In the genomic region with DNA sequence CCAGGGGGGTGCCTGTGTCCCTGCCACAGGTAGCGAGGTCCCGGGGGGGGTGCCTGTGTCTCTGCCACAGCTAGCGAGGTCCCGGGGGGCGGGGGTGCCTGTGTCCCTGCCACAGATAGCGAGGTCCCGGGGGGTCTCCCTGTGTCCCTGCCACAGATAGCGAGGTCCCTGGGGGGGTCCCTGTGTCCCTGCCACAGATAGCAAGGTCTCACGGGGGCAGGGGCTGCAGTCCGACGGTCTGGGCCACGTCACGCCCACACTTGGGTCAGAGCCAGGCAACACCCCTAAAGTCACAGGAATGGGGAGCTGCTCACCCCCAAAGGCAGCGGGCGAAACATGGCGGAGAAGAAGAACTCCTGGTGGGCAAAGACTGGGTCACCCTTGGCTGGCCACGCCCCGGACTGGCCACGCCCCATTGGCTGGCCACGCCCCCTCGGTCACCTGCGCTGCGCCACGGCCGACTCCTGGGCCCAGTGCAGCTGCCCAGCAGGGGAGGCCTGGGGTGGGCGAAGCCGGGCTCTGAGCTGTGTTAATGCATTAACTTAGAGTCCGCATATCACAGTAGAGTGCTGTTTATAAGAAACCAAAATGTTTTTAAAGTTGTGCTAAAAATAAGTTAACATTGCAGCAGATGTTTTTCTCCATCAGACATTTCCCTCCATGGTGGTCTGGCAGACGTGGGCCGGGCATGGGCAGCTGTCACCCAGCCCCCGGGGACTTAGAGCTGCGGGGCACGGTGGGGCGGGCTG, we compare ENCODE assay signal across 11 cellular contexts. TPM values are rescaled to one million over a fixed set of nuclear protein-coding genes. Genes with fewer than 3 reads are reported as not detected.
DNase-seq lines count a peak whose midpoint lies in the region; ATAC-seq and TF ChIP-seq lines count a peak whose summit lies in the region.
"Had no signal": no experiment of that assay in that cellular context is flagged by ENCODE, and none has a peak within 500 bp of the region (broad histone marks: within the 10 kb centered on the region; RNA-seq: fewer than 3 reads in every experiment).

No MANE protein-coding gene starts in this region.

- H3K27me3 ChIP-seq in BE2C, result no peaks in the 10 kb centered on the region

- peak overlapping the region; percentile 37 for H3K4me3 ChIP-seq in BE2C (ENCODE audit: low read depth, low read length)

- peak; percentile 68 for DNase-seq in BE2C
- peak; percentile 60 for DNase-seq in NCI-H748 treated with DMSO at 0.1 percent for 48 hours (lab: John Stamatoyannopoulos, UW)
- peak; percentile 79 for DNase-seq in iPS-NIHi7 (ENCODE audit: extremely low spot score)
- DNase-seq in DMS79 treated with DMSO at 0.1 percent for 48 hours (lab: John Stamatoyannopoulos, UW), result no peak
- no peak for DNase-seq in activated CD8-positive, alpha-beta memory T cell treated with anti-CD3 and anti-CD28 coated beads, Interleukin-2, amount 50 U/mL, for 4 hours
- no peak for DNase-seq in activated CD4-positive, alpha-beta T cell treated with anti-CD3 and anti-CD28 coated beads for 48 hours
- DNase-seq: activated CD4-positive, alpha-beta memory T cell treated with anti-CD3 and anti-CD28 coated beads for 36 hours; amygdala; CD4-positive, alpha-beta T cell had no signal

- H3K9me3 ChIP-seq in BE2C, result no peaks in the 10 kb centered on the region

- H3K36me3 ChIP-seq in BE2C, result no peaks in the 10 kb centered on the region

- no peak for TF ChIP-seq CTCF in BE2C (IDR thresholded peaks at IDR 0.05; ENCODE audit: low read depth, low read length)

- ATAC-seq in GM18867 (IDR thresholded peaks at IDR 0.05; ENCODE audit: unreplicated experiment) (peak; percentile 63), GM21529 (IDR thresholded peaks at IDR 0.05; ENCODE audit: unreplicated experiment) (no peak)

- peaks cover 4% of the 10 kb centered on the region for H3K4me1 ChIP-seq in BE2C

RNA-seq across cellular contexts. Expression of a gene that starts 7.0 kb away (rescaled TPM):
- not detected for polyA plus RNA-seq in BE2C (2012; ENCODE audit: insufficient read depth, insufficient read length, low read depth)

RNA-seq across cellular contexts. Expression of a gene that starts 7.2 kb away (rescaled TPM):
- 22.0 TPM for polyA plus RNA-seq in BE2C (2012; ENCODE audit: insufficient read depth, insufficient read length, low read depth)

RNA-seq across cellular contexts. Expression of a gene that starts 11.0 kb away (rescaled TPM):
- polyA plus RNA-seq in BE2C (2012; ENCODE audit: insufficient read depth, insufficient read length, low read depth), result 0.20 TPM

RNA-seq across cellular contexts. Expression of a gene that starts 29.0 kb away (rescaled TPM):
- polyA plus RNA-seq in BE2C (2012; ENCODE audit: insufficient read depth, insufficient read length, low read depth), result 457 TPM

Comparison
In these comparisons a context has a peak if more than half of its experiments do, and no peak if none do; other contexts are left out.
1. DNase-seq: peak in BE2C (single experiment), NCI-H748 treated with DMSO at 0.1 percent for 48 hours (single experiment) and iPS-NIHi7 (single experiment); none in DMS79 treated with DMSO at 0.1 percent for 48 hours (single experiment), activated CD8-positive, alpha-beta memory T cell treated with anti-CD3 and anti-CD28 coated beads, Interleukin-2, amount 50 U/mL, for 4 hours (single experiment) and activated CD4-positive, alpha-beta T cell treated with anti-CD3 and anti-CD28 coated beads for 48 hours (single experiment).